Comparison of ENCODE assay signal across 22 cellular contexts in genomic region chr7:141312395-141312794, GRCh38.
"Had no signal": no experiment of that assay in that cellular context is flagged by ENCODE, and none has a peak within 500 bp of the region (broad histone marks: within the 10 kb centered on the region; RNA-seq: fewer than 3 reads in every experiment).

No MANE protein-coding gene starts in this region.

- H3K4me3 ChIP-seq: MG63, SJSA1, SK-N-MC had no signal

- ATAC-seq: HepG2 had no signal

- H3K27me3 ChIP-seq: MG63, SJSA1 had no signal

- DNase-seq: IMR-90, Karpas-422, KG1, MG63, NCI-H1092, NCI-H1105 treated with DMSO at 0.1 percent for 48 hours, NCI-H1417 treated with DMSO at 0.1 percent for 48 hours, NCI-H146, NCI-H1694 treated with DMSO at 0.1 percent for 48 hours, NCI-H1930, NCI-H2081, NCI-H2171, NCI-H226, NCI-H446, NCI-H510A, NCI-H69, NCI-H774, SIG-M5 had no signal

- H3K9me3 ChIP-seq: MG63, SJSA1 had no signal

- H3K36me3 ChIP-seq: MG63, SJSA1 had no signal

- H3K4me1 ChIP-seq: SJSA1 had no signal

- H3K27ac ChIP-seq: RWPE1, SJSA1, SK-N-MC had no signal
